Comparison of ENCODE assay signal across 25 cellular contexts in genomic region chr17:36856921-36857381, GRCh38.
A peak's percentile ranks its signal among the peaks of the same experiment; 100 is the strongest.
DNase-seq lines count a peak whose midpoint lies in the region; ATAC-seq, FAIRE-seq and TF ChIP-seq lines count a peak whose summit lies in the region.
"Had no signal": no experiment of that assay in that cellular context is flagged by ENCODE, and none has a peak within 500 bp of the region (broad histone marks: within the 10 kb centered on the region; RNA-seq: fewer than 3 reads in every experiment).

No MANE protein-coding gene starts in this region.

- H4K91ac ChIP-seq in H1 (replicated peaks; ENCODE audit: insufficient read length, low read length) = peak overlapping the region; percentile 38

- H3K27ac ChIP-seq in H1 (ENCODE audit: low read depth, low read length) (no peak overlapping the region), prostate gland (no peak overlapping the region), left lung (no peak overlapping the region), tibial artery (no peak overlapping the region)
- H3K27ac ChIP-seq: SJCRH30 had no signal

- no peak overlapping the region for H3K4me2 ChIP-seq in H1 (ENCODE audit: insufficient read depth in 1 of 2, low read depth in 2 of 2, low read length in 2 of 2)

- no peak for ATAC-seq in left lung
- ATAC-seq: activated CD4-positive, alpha-beta T cell treated with anti-CD3 and anti-CD28 coated beads for 36 hours; activated T-cell treated with anti-CD3 and anti-CD28 coated beads, Interleukin-2, amount 50 U/mL, for 4 hours; K562; Panc1 had no signal

- peaks cover 0 to 6% (median 2%) of the 10 kb centered on the region in 4 experiments; a peak in 4 of 7 replicates for H3K4me1 ChIP-seq in H1 (replicated peaks in 1 of 4; ENCODE audit: control insufficient read depth in 3 of 4, insufficient read depth in 4 of 4, low read length in 3 of 4)
- no peaks in the 10 kb centered on the region for H3K4me1 ChIP-seq in prostate gland (replicated peaks)
- H3K4me1 ChIP-seq in left lung = no peaks in the 10 kb centered on the region
- no peaks in the 10 kb centered on the region for H3K4me1 ChIP-seq in tibial artery
- H3K4me1 ChIP-seq: SJCRH30 had no signal

- no peak overlapping the region for H4K8ac ChIP-seq in H1 (ENCODE audit: extremely low read depth, insufficient read depth, low read length)

- no peak overlapping the region for H3K56ac ChIP-seq in H1 (replicated peaks; ENCODE audit: insufficient read length, low read depth, low read length)

- FAIRE-seq in H1 (lab: Jason Lieb, UNC) = no peak
- FAIRE-seq: frontal cortex, K562, TTC549 had no signal

- no peak overlapping the region for H3K23ac ChIP-seq in H1 (ENCODE audit: insufficient read length)

- no peaks in the 10 kb centered on the region; a peak in 1 of 4 replicates for H3K9me3 ChIP-seq in H1 (ENCODE audit: insufficient read depth in 2 of 2, low read depth in 1 of 2, low read length in 1 of 2)
- H3K9me3 ChIP-seq in prostate gland = no peaks in the 10 kb centered on the region
- H3K9me3 ChIP-seq in left lung = no peaks in the 10 kb centered on the region
- H3K9me3 ChIP-seq in tibial artery = no peaks in the 10 kb centered on the region
- H3K9me3 ChIP-seq: SJCRH30 had no signal

- no peak overlapping the region for H3K4ac ChIP-seq in H1 (replicated peaks; ENCODE audit: insufficient read length, low read depth, low read length)

- 0 out of 2 replicates have a peak, but pooled peaks cover 1% of the 10 kb centered on the region for H3K23me2 ChIP-seq in H1 (ENCODE audit: low read depth, low read length)

- H3K14ac ChIP-seq in H1 (ENCODE audit: insufficient read length) = no peak overlapping the region

- H4K20me1 ChIP-seq in H1 (replicated peaks in 1 of 2; ENCODE audit: control insufficient read depth in 1 of 2, insufficient read depth in 2 of 2, low read length in 2 of 2) = no peaks in the 10 kb centered on the region

- no peak for TF ChIP-seq CTCF in H1 (IDR thresholded peaks at IDR 0.05; ENCODE audit: control extremely low read depth in 1 of 3, insufficient read depth in 1 of 3, low read depth in 1 of 3, low read length in 3 of 3)
- TF ChIP-seq CTCF in prostate gland (IDR thresholded peaks at IDR 0.05) = no peak
- TF ChIP-seq CTCF in left lung (IDR thresholded peaks at IDR 0.05) = no peak
- TF ChIP-seq CTCF in tibial artery (IDR thresholded peaks at IDR 0.05) = no peak

- H3K79me2 ChIP-seq in H1 (ENCODE audit: control insufficient read depth in 1 of 2, insufficient read depth in 2 of 2, low read length in 2 of 2) = no peaks in the 10 kb centered on the region

- H3K36me3 ChIP-seq in H1 (ENCODE audit: control insufficient read depth in 2 of 4, insufficient read depth in 4 of 4, low read length in 3 of 4) (no peaks in the 10 kb centered on the region), prostate gland (no peaks in the 10 kb centered on the region), left lung (no peaks in the 10 kb centered on the region), tibial artery (no peaks in the 10 kb centered on the region)
- H3K36me3 ChIP-seq: SJCRH30 had no signal

- H4K5ac ChIP-seq in H1 (ENCODE audit: insufficient read length, low read depth, low read length) = no peak overlapping the region

- POLR2A ChIA-PET in H1 (lab: Charles Lee; ENCODE audit: partially characterized antibody) = interaction anchor here (1.5 kb wide), 1 partner anchor 72 kb away, joined by 3 read pairs; no protein-coding TSS in a partner anchor

- H2BK20ac ChIP-seq in H1 (ENCODE audit: low read length) = no peak overlapping the region

- H3K4me3 ChIP-seq in H1 (ENCODE audit: extremely low read depth in 1 of 4, insufficient read depth in 2 of 4, low read depth in 3 of 4, low read length in 4 of 4) = no peak overlapping the region
- no peak overlapping the region for H3K4me3 ChIP-seq in prostate gland
- H3K4me3 ChIP-seq in left lung = no peak overlapping the region
- H3K4me3 ChIP-seq in tibial artery = no peak overlapping the region
- H3K4me3 ChIP-seq: K562, SJCRH30 had no signal

- H2BK120ac ChIP-seq in H1 (replicated peaks; ENCODE audit: low read depth, low read length) = no peak overlapping the region

- DNase-seq in NCI-H1417 (lab: John Stamatoyannopoulos, UW) (peak in 2 of 3 experiments; percentile 41 to 83), NCI-H1417 treated with DMSO at 0.1 percent for 48 hours (lab: John Stamatoyannopoulos, UW) (no peak), NCI-H2171 treated with DMSO at 0.1 percent for 48 hours (lab: John Stamatoyannopoulos, UW) (peak; percentile 79), H1 (ENCODE audit: low read depth in 1 of 2, low spot score in 2 of 2) (no peak), prostate gland (ENCODE audit: low spot score) (peak; percentile 39), NOMO-1 (lab: John Stamatoyannopoulos, UW; ENCODE audit: unreplicated experiment in 2 of 2) (no peak), left lung (no peak), tibial artery (no peak)
- DNase-seq: 8988T; activated CD4-positive, alpha-beta T cell treated with anti-CD3 and anti-CD28 coated beads for 36 hours; activated CD8-positive, alpha-beta memory T cell treated with anti-CD3 and anti-CD28 coated beads for 24 hours; activated T-cell treated with anti-CD3 and anti-CD28 coated beads, Interleukin-2, amount 50 U/mL, for 4 hours; CD8-positive, alpha-beta memory T cell; effector CD8-positive, alpha-beta T cell; GDM1; MM.1S; NCI-H187; NK-92 treated with Interleukin-12 subunit alpha and Interleukin-12 subunit beta, amount 100 ng/mL, for 24 hours; SJCRH30; stimulated activated CD8-positive, alpha-beta memory T cell treated with anti-CD3 and anti-CD28 coated beads, Interleukin-4, amount 100 ng/mL, for 48 hours; T-helper 1 cell had no signal

- no peak for TF ChIP-seq RAD21 in H1 (IDR thresholded peaks at IDR 0.05 in 1 of 2, conservative IDR thresholded peaks at IDR 0.05 in 1 of 2; ENCODE audit: low read depth in 2 of 2, low read length in 2 of 2)

- no peak for TF ChIP-seq EP300 in H1 (IDR thresholded peaks at IDR 0.05; ENCODE audit: borderline replicate concordance in 1 of 2, low read depth in 2 of 2, low read length in 2 of 2)

- H3K9ac ChIP-seq in H1 (replicated peaks in 1 of 4; ENCODE audit: extremely low read depth in 1 of 4, low read depth in 3 of 4, low read length in 3 of 4) = no peak overlapping the region

- CTCF ChIA-PET in H1 (lab: Charles Lee; ENCODE audit: partially characterized antibody) = interaction anchor here (0.9 to 1.3 kb wide), 5 partner anchors 10 to 190 kb away, joined by 3 to 4 read pairs (median 4); no protein-coding TSS in a partner anchor

- peak overlapping the region; percentile 29; the same call in 1 of the 2 replicates for H2BK15ac ChIP-seq in H1 (ENCODE audit: low read length)

- intact Hi-C loops in prostate gland (cut with DNase I) = no loop called here
- intact Hi-C loops in left lung (cut with DNase I) = no loop called here
- intact Hi-C loops in tibial artery (cut with DNase I; ENCODE audit: low total_unique reads) = no loop called here

- peak overlapping the region; percentile 14; the same call in 1 of the 2 replicates for H2BK12ac ChIP-seq in H1 (ENCODE audit: low read depth, low read length)

- no peak overlapping the region for H2AFZ ChIP-seq in H1 (ENCODE audit: low read length)

- no peak overlapping the region for H2BK5ac ChIP-seq in H1 (ENCODE audit: low read depth, low read length)

- no peak overlapping the region for H3K18ac ChIP-seq in H1 (ENCODE audit: extremely low read depth, low read length)

- no peak for TF ChIP-seq POLR2A in H1 (IDR thresholded peaks at IDR 0.05; ENCODE audit: control extremely low read depth in 1 of 2, low read depth in 2 of 2, low read length in 2 of 2)
- no peak for TF ChIP-seq POLR2A in prostate gland (IDR thresholded peaks at IDR 0.05)

- H3K79me1 ChIP-seq in H1 (ENCODE audit: low read depth, low read length) = no peaks in the 10 kb centered on the region

- 87% methylated on average over 15 of the region's 15 CpGs; no CpG with 5 or more reads in 1 of the 2 experiments for WGBS in H1 (ENCODE audit: extremely low coverage in 1 of 2, insufficient coverage in 1 of 2, insufficient read length in 1 of 2, insufficient replicate concordance in 2 of 2, low coverage in 1 of 2, low lambda C conversion rate in 2 of 2, missing lambda C conversion rate in 1 of 2), 2 experiments
- WGBS in prostate gland = 17% methylated on average over 15 of the region's 15 CpGs

- no peak overlapping the region for H2AK5ac ChIP-seq in H1 (ENCODE audit: low read depth, low read length)

- H3K27me3 ChIP-seq in H1 (replicated peaks in 1 of 4; ENCODE audit: control insufficient read depth in 3 of 4, extremely low read depth in 1 of 4, insufficient read depth in 3 of 4, low read length in 3 of 4) (no peaks in the 10 kb centered on the region), prostate gland (replicated peaks; ENCODE audit: insufficient read depth) (no peaks in the 10 kb centered on the region), left lung (peaks cover 0 to 63% of the 10 kb centered on the region in 2 donors), tibial artery (peaks cover 0 to 45% of the 10 kb centered on the region in 2 donors)

TF ChIP-seq in H1, 55 proteins besides CTCF, POLR2A, EP300 and RAD21 (continues in another document):
- TF ChIP-seq GABPA (IDR thresholded peaks at IDR 0.05; ENCODE audit: borderline replicate concordance, insufficient read depth, low read length) (no peak), NRF1 (IDR thresholded peaks at IDR 0.05; ENCODE audit: low read depth, low read length) (no peak)

Comparison
In these comparisons a context has a peak if more than half of its experiments do, and no peak if none do; other contexts are left out.
1. DNase-seq: peak in NCI-H1417 (2 of 3), NCI-H2171 treated with DMSO at 0.1 percent for 48 hours (single experiment) and prostate gland (single experiment); none in NCI-H1417 treated with DMSO at 0.1 percent for 48 hours (single experiment), H1 (0 of 2), NOMO-1 (0 of 2), left lung (0 of 2) and tibial artery (0 of 2).